ENCODE assay signal across 1 cellular context in the genomic region with DNA sequence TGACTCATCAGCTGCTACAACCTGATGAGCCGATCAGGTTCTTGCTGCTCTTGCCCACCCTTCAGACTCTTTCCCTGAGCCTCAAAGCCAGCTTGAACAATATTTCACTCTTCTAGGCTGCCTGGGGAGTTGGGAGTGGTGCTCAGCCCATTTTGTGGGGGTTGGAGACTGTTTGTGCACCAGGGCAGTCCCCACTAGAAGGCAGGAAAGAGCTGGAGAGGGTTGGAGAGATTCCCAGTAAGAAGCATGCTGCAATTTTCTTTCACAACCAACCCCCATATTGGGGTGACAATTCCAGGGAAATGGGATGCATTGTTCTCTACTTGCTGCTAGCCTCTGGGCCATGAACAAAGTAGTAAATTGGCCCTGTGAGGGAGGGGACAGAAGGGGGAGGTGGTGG.
TF ChIP-seq lines count a peak whose summit lies in the region.

No MANE protein-coding gene starts in this region.

TF ChIP-seq in WTC11, 78 proteins besides CTCF, POLR2A, EP300 and RAD21 (continued from another document):
- TF ChIP-seq, protein P1, sequence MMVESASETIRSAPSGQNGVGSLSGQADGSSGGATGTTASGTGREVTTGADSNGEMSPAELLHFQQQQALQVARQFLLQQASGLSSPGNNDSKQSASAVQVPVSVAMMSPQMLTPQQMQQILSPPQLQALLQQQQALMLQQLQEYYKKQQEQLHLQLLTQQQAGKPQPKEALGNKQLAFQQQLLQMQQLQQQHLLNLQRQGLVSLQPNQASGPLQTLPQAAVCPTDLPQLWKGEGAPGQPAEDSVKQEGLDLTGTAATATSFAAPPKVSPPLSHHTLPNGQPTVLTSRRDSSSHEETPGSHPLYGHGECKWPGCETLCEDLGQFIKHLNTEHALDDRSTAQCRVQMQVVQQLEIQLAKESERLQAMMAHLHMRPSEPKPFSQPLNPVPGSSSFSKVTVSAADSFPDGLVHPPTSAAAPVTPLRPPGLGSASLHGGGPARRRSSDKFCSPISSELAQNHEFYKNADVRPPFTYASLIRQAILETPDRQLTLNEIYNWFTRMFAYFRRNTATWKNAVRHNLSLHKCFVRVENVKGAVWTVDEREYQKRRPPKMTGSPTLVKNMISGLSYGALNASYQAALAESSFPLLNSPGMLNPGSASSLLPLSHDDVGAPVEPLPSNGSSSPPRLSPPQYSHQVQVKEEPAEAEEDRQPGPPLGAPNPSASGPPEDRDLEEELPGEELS (CRISPR knock-in tag; IDR thresholded peaks at IDR 0.05): no peak
- TF ChIP-seq ZNF121 (CRISPR knock-in tag; IDR thresholded peaks at IDR 0.05) (no peak), ZNF671 (CRISPR knock-in tag; IDR thresholded peaks at IDR 0.05) (no peak)
- TF ChIP-seq, protein P2, sequence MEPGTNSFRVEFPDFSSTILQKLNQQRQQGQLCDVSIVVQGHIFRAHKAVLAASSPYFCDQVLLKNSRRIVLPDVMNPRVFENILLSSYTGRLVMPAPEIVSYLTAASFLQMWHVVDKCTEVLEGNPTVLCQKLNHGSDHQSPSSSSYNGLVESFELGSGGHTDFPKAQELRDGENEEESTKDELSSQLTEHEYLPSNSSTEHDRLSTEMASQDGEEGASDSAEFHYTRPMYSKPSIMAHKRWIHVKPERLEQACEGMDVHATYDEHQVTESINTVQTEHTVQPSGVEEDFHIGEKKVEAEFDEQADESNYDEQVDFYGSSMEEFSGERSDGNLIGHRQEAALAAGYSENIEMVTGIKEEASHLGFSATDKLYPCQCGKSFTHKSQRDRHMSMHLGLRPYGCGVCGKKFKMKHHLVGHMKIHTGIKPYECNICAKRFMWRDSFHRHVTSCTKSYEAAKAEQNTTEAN (CRISPR knock-in tag; IDR thresholded peaks at IDR 0.05): no peak
